Comparison of ENCODE assay signal across 19 cellular contexts in the genomic region with DNA sequence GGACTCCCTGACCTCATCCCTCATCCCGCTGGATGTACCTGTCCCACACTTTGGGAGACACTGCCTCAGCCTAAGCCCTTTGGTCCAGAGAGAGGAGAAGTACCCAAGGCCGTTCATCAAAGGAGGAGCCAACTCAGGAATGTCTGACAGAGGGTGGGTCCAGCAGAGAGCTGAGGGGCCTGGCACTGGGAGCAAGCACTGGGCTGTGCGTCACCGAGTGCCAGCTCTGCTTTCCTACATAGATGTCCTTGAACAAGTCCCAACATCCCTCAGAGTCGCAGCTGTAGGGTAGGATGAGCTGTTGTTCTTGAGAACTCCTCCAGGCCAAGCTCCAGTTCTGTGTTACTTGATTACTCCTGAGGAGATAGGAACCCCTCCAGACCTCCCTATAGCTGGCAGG.
A peak's percentile ranks its signal among the peaks of the same experiment; 100 is the strongest.
DNase-seq lines count a peak whose midpoint lies in the region; ATAC-seq and TF ChIP-seq lines count a peak whose summit lies in the region.
"Had no signal": no experiment of that assay in that cellular context is flagged by ENCODE, and none has a peak within 500 bp of the region (broad histone marks: within the 10 kb centered on the region; RNA-seq: fewer than 3 reads in every experiment).

No MANE protein-coding gene starts in this region.

- H3K4me3 ChIP-seq in body of pancreas = no peak overlapping the region
- H3K4me3 ChIP-seq: SJCRH30 had no signal

- H3K9me3 Mint-ChIP-seq in natural killer cell = no peaks in the 10 kb centered on the region
- H3K9me3 Mint-ChIP-seq in natural killer cell treated with Interleukin-12 subunit alpha and Interleukin-12 subunit beta and Interleukin-15 and Interleukin-18, amount 100 ng/mL, for 72 hours = no peaks in the 10 kb centered on the region
- no peaks in the 10 kb centered on the region for H3K9me3 Mint-ChIP-seq in mesothelial cell of epicardium

- TF ChIP-seq CTCF in natural killer cell (IDR thresholded peaks at IDR 0.05) (no peak), mesothelial cell of epicardium (IDR thresholded peaks at IDR 0.05; ENCODE audit: unreplicated experiment) (no peak), body of pancreas (IDR thresholded peaks at IDR 0.05) (no peak)

- no peaks in the 10 kb centered on the region for H3K27me3 Mint-ChIP-seq in natural killer cell (ENCODE audit: low read depth in 2 of 2)
- no peaks in the 10 kb centered on the region for H3K27me3 Mint-ChIP-seq in natural killer cell treated with Interleukin-12 subunit alpha and Interleukin-12 subunit beta and Interleukin-15 and Interleukin-18, amount 100 ng/mL, for 72 hours
- H3K27me3 Mint-ChIP-seq in T-helper 17 cell = no peaks in the 10 kb centered on the region
- H3K27me3 Mint-ChIP-seq in mesothelial cell of epicardium (ENCODE audit: low read depth) = no peaks in the 10 kb centered on the region

- peaks cover 0 to 2% of the 10 kb centered on the region in 2 donors for H3K27me3 ChIP-seq in body of pancreas

- no peak overlapping the region for H3K27ac ChIP-seq in body of pancreas
- H3K27ac ChIP-seq: SJCRH30 had no signal

- no peaks in the 10 kb centered on the region for H3K9me3 ChIP-seq in T-helper 17 cell (ENCODE audit: control insufficient read depth, low read length, poor library complexity, severe bottlenecking)
- no peaks in the 10 kb centered on the region for H3K9me3 ChIP-seq in body of pancreas
- H3K9me3 ChIP-seq: Caco-2, SJCRH30 had no signal

- DNase-seq in natural killer cell = no peak
- DNase-seq in natural killer cell treated with Interleukin-12 subunit alpha and Interleukin-12 subunit beta and Interleukin-15 and Interleukin-18, amount 100 ng/mL, for 72 hours (ENCODE audit: low spot score) = no peak
- DNase-seq in T-helper 17 cell = no peak
- no peak for DNase-seq in mesothelial cell of epicardium (ENCODE audit: low spot score in 2 of 2, unreplicated experiment in 2 of 2)
- DNase-seq in body of pancreas = no peak
- DNase-seq in HK-2 (ENCODE audit: unreplicated experiment) = no peak
- DNase-seq: ACHN; Caco-2; DMS53; H7; NCI-H1436 treated with DMSO at 0.1 percent for 48 hours; NCI-H2081; NCI-H526; NK-92 treated with Interleukin-12 subunit alpha and Interleukin-12 subunit beta, amount 100 ng/mL, for 24 hours; OCI-M1; RPMI8226; SJCRH30 had no signal

- intact Hi-C loops in natural killer cell (cut with micrococcal nuclease) = no loop called here
- intact Hi-C loops in body of pancreas (cut with DNase I) = no loop called here

- H3K36me3 Mint-ChIP-seq in natural killer cell (no peaks in the 10 kb centered on the region), T-helper 17 cell (ENCODE audit: low read depth) (no peaks in the 10 kb centered on the region), mesothelial cell of epicardium (no peaks in the 10 kb centered on the region)
- H3K36me3 Mint-ChIP-seq in natural killer cell treated with Interleukin-12 subunit alpha and Interleukin-12 subunit beta and Interleukin-15 and Interleukin-18, amount 100 ng/mL, for 72 hours = no peaks in the 10 kb centered on the region

- no peak for TF ChIP-seq POLR2A in body of pancreas (IDR thresholded peaks at IDR 0.05)

- ATAC-seq in natural killer cell (no peak), T-helper 17 cell (no peak), body of pancreas (no peak), HG03378 (IDR thresholded peaks at IDR 0.05; ENCODE audit: unreplicated experiment) (no peak), HG02588 (IDR thresholded peaks at IDR 0.05; ENCODE audit: unreplicated experiment) (no peak)
- ATAC-seq in natural killer cell treated with Interleukin-12 subunit alpha and Interleukin-12 subunit beta and Interleukin-15 and Interleukin-18, amount 100 ng/mL, for 72 hours = no peak

- WGBS in body of pancreas, 2 donors = 67 to 77% methylated on average over 3 to 5 of the region's 5 CpGs

- H3K4me1 ChIP-seq in body of pancreas = peaks cover 5% of the 10 kb centered on the region

- peak overlapping the region; percentile 90 to 94 for H3K27ac Mint-ChIP-seq in natural killer cell
- H3K27ac Mint-ChIP-seq in natural killer cell treated with Interleukin-12 subunit alpha and Interleukin-12 subunit beta and Interleukin-15 and Interleukin-18, amount 100 ng/mL, for 72 hours = no peak overlapping the region
- H3K27ac Mint-ChIP-seq in T-helper 17 cell = peak overlapping the region; percentile 89
- H3K27ac Mint-ChIP-seq in mesothelial cell of epicardium = peak overlapping the region; percentile 76

- H3K36me3 ChIP-seq in body of pancreas (replicated peaks in 1 of 2; ENCODE audit: insufficient read depth in 1 of 2, low read depth in 2 of 2) = no peaks in the 10 kb centered on the region
- H3K36me3 ChIP-seq: SJCRH30 had no signal

- peaks cover 68 to 85% of the 10 kb centered on the region in 2 donors for H3K4me1 Mint-ChIP-seq in natural killer cell
- H3K4me1 Mint-ChIP-seq in natural killer cell treated with Interleukin-12 subunit alpha and Interleukin-12 subunit beta and Interleukin-15 and Interleukin-18, amount 100 ng/mL, for 72 hours (ENCODE audit: low read depth in 2 of 2) = peaks cover 56 to 58% of the 10 kb centered on the region in 2 donors
- peaks cover 54% of the 10 kb centered on the region for H3K4me1 Mint-ChIP-seq in T-helper 17 cell
- H3K4me1 Mint-ChIP-seq in mesothelial cell of epicardium = peaks cover 69% of the 10 kb centered on the region

- H3K4me3 Mint-ChIP-seq in natural killer cell = peak overlapping the region; percentile 75
- H3K4me3 Mint-ChIP-seq in natural killer cell treated with Interleukin-12 subunit alpha and Interleukin-12 subunit beta and Interleukin-15 and Interleukin-18, amount 100 ng/mL, for 72 hours = no peak overlapping the region
- H3K4me3 Mint-ChIP-seq in T-helper 17 cell = peak overlapping the region; percentile 28
- H3K4me3 Mint-ChIP-seq in mesothelial cell of epicardium = no peak overlapping the region

Comparison
In these comparisons a context has a peak if more than half of its experiments do, and no peak if none do; other contexts are left out.
1. H3K27ac Mint-ChIP-seq: peak in natural killer cell (2 of 2), T-helper 17 cell (single experiment) and mesothelial cell of epicardium (single experiment); none in natural killer cell treated with Interleukin-12 subunit alpha and Interleukin-12 subunit beta and Interleukin-15 and Interleukin-18, amount 100 ng/mL, for 72 hours (0 of 2).
2. H3K4me3 Mint-ChIP-seq: peak in natural killer cell (single experiment) and T-helper 17 cell (single experiment); none in natural killer cell treated with Interleukin-12 subunit alpha and Interleukin-12 subunit beta and Interleukin-15 and Interleukin-18, amount 100 ng/mL, for 72 hours (single experiment) and mesothelial cell of epicardium (single experiment).